ENCODE assay signal across 3 cellular contexts in the genomic region with DNA sequence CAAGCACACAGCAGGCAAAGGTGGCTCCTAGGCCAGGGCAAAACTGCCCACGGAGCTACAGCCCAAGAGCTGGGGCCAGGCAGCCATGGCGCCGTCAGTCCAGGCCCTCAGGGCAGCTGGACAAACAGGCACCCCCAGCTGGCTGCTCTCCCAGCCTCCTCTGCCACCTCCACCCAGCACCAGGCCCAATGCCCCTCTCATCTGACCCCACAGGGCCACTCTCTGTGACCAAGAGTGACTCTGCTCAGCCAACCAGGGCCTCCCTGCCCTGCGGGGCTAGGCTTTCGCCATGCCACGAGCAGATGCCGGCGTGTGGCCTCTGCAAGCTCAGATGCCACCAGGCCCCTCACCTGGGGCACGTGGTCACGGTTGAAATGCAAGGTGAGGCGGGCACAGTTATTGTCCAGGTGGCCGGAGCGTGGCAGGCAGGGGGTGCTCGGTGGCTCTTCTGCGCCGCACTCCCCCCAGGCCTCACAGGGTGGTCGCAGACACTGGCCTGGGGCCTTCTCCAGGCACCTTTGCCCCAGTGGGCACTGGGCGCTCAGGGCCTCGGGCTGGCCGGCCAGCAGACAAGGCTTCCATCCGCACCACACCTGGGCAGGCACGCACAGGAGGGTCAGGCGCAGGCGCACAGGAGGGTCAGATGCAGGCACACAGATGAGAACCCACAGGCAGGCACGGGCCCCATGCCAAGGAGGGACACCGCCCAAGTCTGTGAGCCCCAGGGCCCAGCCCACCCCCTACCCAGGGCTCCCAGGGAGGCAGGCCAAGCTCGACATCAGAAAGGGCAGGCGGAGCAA.
TF ChIP-seq lines count a peak whose summit lies in the region.

No MANE protein-coding gene starts in this region.

TF ChIP-seq in SK-N-SH, 30 proteins besides CTCF, POLR2A, EP300 and RAD21:
- TF ChIP-seq POLR2AphosphoS5 (IDR thresholded peaks at IDR 0.05; ENCODE audit: low read depth, low read length) (no peak), FOSL2 (IDR thresholded peaks at IDR 0.05; ENCODE audit: borderline replicate concordance, low read depth) (no peak), MXI1 (IDR thresholded peaks at IDR 0.05; ENCODE audit: low read depth, low read length) (no peak), MEF2A (IDR thresholded peaks at IDR 0.05; ENCODE audit: borderline replicate concordance, low read depth) (no peak), PBX3 (IDR thresholded peaks at IDR 0.05) (no peak), ELF1 (IDR thresholded peaks at IDR 0.05) (no peak), SIN3A (IDR thresholded peaks at IDR 0.05; ENCODE audit: borderline replicate concordance, low read depth, low read length) (no peak), EZH2phosphoT487 (IDR thresholded peaks at IDR 0.05; ENCODE audit: borderline replicate concordance, low read depth) (no peak)

TF ChIP-seq in SK-N-SH treated with all-trans-retinoic acid at 6 μM for 48 hours, 23 proteins besides CTCF, POLR2A, EP300 and RAD21:
- TF ChIP-seq ZNF565 (CRISPR knock-in tag; conservative IDR thresholded peaks at IDR 0.05; ENCODE audit: low read depth) = no peak
- TF ChIP-seq PPARA (CRISPR knock-in tag; IDR thresholded peaks at IDR 0.05; ENCODE audit: borderline replicate concordance) = no peak
- no peak for TF ChIP-seq OSR1 (CRISPR knock-in tag; IDR thresholded peaks at IDR 0.05)
- no peak for TF ChIP-seq SNAI2 (CRISPR knock-in tag; IDR thresholded peaks at IDR 0.05)
- TF ChIP-seq ISL1 (CRISPR knock-in tag; IDR thresholded peaks at IDR 0.05) = no peak
- no peak for TF ChIP-seq POU6F1 (CRISPR knock-in tag; IDR thresholded peaks at IDR 0.05; ENCODE audit: borderline replicate concordance, low read depth)
- TF ChIP-seq TOX (CRISPR knock-in tag; IDR thresholded peaks at IDR 0.05; ENCODE audit: borderline replicate concordance) = no peak
- no peak for TF ChIP-seq TCF4 (CRISPR knock-in tag; IDR thresholded peaks at IDR 0.05; ENCODE audit: borderline replicate concordance)
- TF ChIP-seq ARNTL (CRISPR knock-in tag; IDR thresholded peaks at IDR 0.05; ENCODE audit: borderline replicate concordance, low read depth) = no peak
- no peak for TF ChIP-seq CSDC2 (CRISPR knock-in tag; IDR thresholded peaks at IDR 0.05)
- no peak for TF ChIP-seq ZFP30 (CRISPR knock-in tag; IDR thresholded peaks at IDR 0.05)
- TF ChIP-seq BACH2 (CRISPR knock-in tag; IDR thresholded peaks at IDR 0.05; ENCODE audit: borderline replicate concordance) = no peak
- no peak for TF ChIP-seq TSHZ2 (CRISPR knock-in tag; IDR thresholded peaks at IDR 0.05)

TF ChIP-seq in HepG2, 621 proteins besides CTCF, POLR2A, EP300 and RAD21:
- TF ChIP-seq SMAD1 (CRISPR knock-in tag; IDR thresholded peaks at IDR 0.05; ENCODE audit: borderline replicate concordance, low read depth) (no peak), ZNF430 (CRISPR knock-in tag; IDR thresholded peaks at IDR 0.05) (no peak), CAMTA2 (CRISPR knock-in tag; IDR thresholded peaks at IDR 0.05; ENCODE audit: borderline replicate concordance) (no peak), MNT (IDR thresholded peaks at IDR 0.05) (peak; percentile 11; the same call in 1 of the 2 replicates)
- TF ChIP-seq, protein P1, sequence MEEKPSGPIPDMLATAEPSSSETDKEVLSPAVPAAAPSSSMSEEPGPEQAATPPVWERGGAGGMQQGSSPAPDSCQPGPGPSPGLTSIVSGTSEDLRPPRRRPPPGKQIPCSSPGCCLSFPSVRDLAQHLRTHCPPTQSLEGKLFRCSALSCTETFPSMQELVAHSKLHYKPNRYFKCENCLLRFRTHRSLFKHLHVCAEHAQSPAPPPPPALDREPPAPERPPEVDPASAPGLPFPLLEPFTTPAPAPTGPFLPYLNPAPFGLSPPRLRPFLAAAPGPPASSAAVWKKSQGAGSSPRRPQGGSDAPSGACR (CRISPR knock-in tag; IDR thresholded peaks at IDR 0.05) = no peak
